In genomic region chr10:96579133-96579532, GRCh38 we compare ENCODE assay signal across 19 cellular contexts. TPM values are rescaled to one million over a fixed set of nuclear protein-coding genes. Genes with fewer than 3 reads are reported as not detected.
DNase-seq lines count a peak whose midpoint lies in the region; ATAC-seq, FAIRE-seq and TF ChIP-seq lines count a peak whose summit lies in the region.
"Had no signal": no experiment of that assay in that cellular context is flagged by ENCODE, and none has a peak within 500 bp of the region (broad histone marks: within the 10 kb centered on the region; RNA-seq: fewer than 3 reads in every experiment).

No MANE protein-coding gene starts in this region.

- H2AFZ ChIP-seq in IMR-90 (replicated peaks; ENCODE audit: low read length, poor library complexity) (no peak overlapping the region), neural progenitor cell (replicated peaks) (no peak overlapping the region)

- peaks cover 1% of the 10 kb centered on the region for H3K9me3 Mint-ChIP-seq in neural progenitor cell
- H3K9me3 Mint-ChIP-seq in CD8-positive, alpha-beta T cell = no peaks in the 10 kb centered on the region
- H3K9me3 Mint-ChIP-seq: CD8-positive, alpha-beta memory T cell had no signal

- no peak overlapping the region for H3K4ac ChIP-seq in IMR-90 (ENCODE audit: low read depth, low read length)

- no CpG with 5 or more reads among the region's 2 CpGs for WGBS in IMR-90 (ENCODE audit: extremely low coverage in 2 of 2, insufficient read length in 1 of 2), 2 experiments

- peaks cover 100% of the 10 kb centered on the region for H3K79me2 ChIP-seq in neural progenitor cell (ENCODE audit: low read depth)

- H3K4me3 Mint-ChIP-seq in neural progenitor cell = no peak overlapping the region
- no peak overlapping the region for H3K4me3 Mint-ChIP-seq in CD8-positive, alpha-beta T cell

- H3K27ac ChIP-seq in IMR-90 (ENCODE audit: insufficient read depth, low read length) = no peak overlapping the region
- peak overlapping the region; percentile 24 for H3K27ac ChIP-seq in duodenal mucosa (ENCODE audit: low read depth, low read length)
- H3K27ac ChIP-seq in neural progenitor cell = peak overlapping the region; percentile 88
- H3K27ac ChIP-seq in CD8-positive, alpha-beta T cell (ENCODE audit: low read depth, low read length) = no peak overlapping the region
- H3K27ac ChIP-seq: BLaER1, KMS-11 had no signal

- no peak overlapping the region for H3K18ac ChIP-seq in IMR-90 (ENCODE audit: low read depth, low read length)

- peak; percentile 23 for FAIRE-seq in A204.1 (lab: Jason Lieb, UNC)
- FAIRE-seq: H1 had no signal

- no peak for TF ChIP-seq RAD21 in IMR-90 (IDR thresholded peaks at IDR 0.05; ENCODE audit: low read length)

- no peak overlapping the region for H2BK20ac ChIP-seq in IMR-90 (ENCODE audit: low read depth, low read length)

- no peak overlapping the region for H2BK15ac ChIP-seq in IMR-90 (ENCODE audit: low read depth, low read length)

- H3K27ac Mint-ChIP-seq in neural progenitor cell = no peak overlapping the region
- no peak overlapping the region for H3K27ac Mint-ChIP-seq in CD8-positive, alpha-beta T cell

- no peak overlapping the region for H3K9ac ChIP-seq in IMR-90 (ENCODE audit: low read depth, low read length)
- H3K9ac ChIP-seq in duodenal mucosa (ENCODE audit: low read depth in 1 of 2, low read length in 2 of 2) = no peak overlapping the region
- peak overlapping the region; percentile 16 for H3K9ac ChIP-seq in neural progenitor cell
- H3K9ac ChIP-seq: BLaER1, KMS-11 had no signal

- no peak for TF ChIP-seq POLR2A in IMR-90 (IDR thresholded peaks at IDR 0.05; ENCODE audit: low read depth, low read length)

- peaks cover 90% of the 10 kb centered on the region for H4K20me1 ChIP-seq in IMR-90 (ENCODE audit: insufficient read depth, low read length)
- H4K20me1 ChIP-seq in neural progenitor cell (ENCODE audit: low read depth) = peaks cover 67% of the 10 kb centered on the region

- peaks cover 9% of the 10 kb centered on the region for H3K9me1 ChIP-seq in IMR-90 (ENCODE audit: insufficient read depth, low read length)

- H3K36me3 Mint-ChIP-seq in neural progenitor cell = peaks cover 21% of the 10 kb centered on the region
- H3K36me3 Mint-ChIP-seq in CD8-positive, alpha-beta T cell = peaks cover 36% of the 10 kb centered on the region

- H3K23ac ChIP-seq in IMR-90 (ENCODE audit: low read depth, low read length) = no peak overlapping the region

- H4K5ac ChIP-seq in IMR-90 (ENCODE audit: low read depth, low read length) = no peak overlapping the region

- H3K27me3 ChIP-seq in IMR-90 (ENCODE audit: control insufficient read depth, insufficient read depth, low read length) = no peaks in the 10 kb centered on the region
- no peaks in the 10 kb centered on the region for H3K27me3 ChIP-seq in duodenal mucosa (ENCODE audit: control insufficient read depth in 1 of 2, insufficient read depth in 2 of 2, low read length in 2 of 2)
- no peaks in the 10 kb centered on the region for H3K27me3 ChIP-seq in neural progenitor cell
- H3K27me3 ChIP-seq in CD8-positive, alpha-beta T cell (ENCODE audit: insufficient read depth, low read length) = no peaks in the 10 kb centered on the region
- H3K27me3 ChIP-seq: BLaER1, Peyer's patch had no signal

- peaks cover 0 to 39% of the 10 kb centered on the region in 2 experiments; a peak in 2 of 4 replicates for H3K79me1 ChIP-seq in IMR-90 (ENCODE audit: low read depth in 1 of 2, low read length in 2 of 2)

- H3K36me3 ChIP-seq in IMR-90 (ENCODE audit: control insufficient read depth, insufficient read depth, low read length) (peaks cover 5% of the 10 kb centered on the region), duodenal mucosa (ENCODE audit: control insufficient read depth in 1 of 2, insufficient read depth in 2 of 2, low read length in 2 of 2) (peaks cover 0 to 17% of the 10 kb centered on the region in 2 donors), neural progenitor cell (peaks cover 8% of the 10 kb centered on the region)
- H3K36me3 ChIP-seq in CD8-positive, alpha-beta T cell (ENCODE audit: insufficient read depth, low read length) = no peaks in the 10 kb centered on the region

- POLR2A ChIA-PET in IMR-90 (lab: Charles Lee; ENCODE audit: unreplicated experiment) = no interaction called here
- POLR2A ChIA-PET in CD8-positive, alpha-beta T cell (lab: Charles Lee) = no interaction called here

- ATAC-seq in IMR-90 (ENCODE audit: low read depth) = no peak
- ATAC-seq in CD8-positive, alpha-beta T cell = no peak
- no peak for ATAC-seq in left lobe of liver

- peaks cover 27% of the 10 kb centered on the region for H3F3A ChIP-seq in neural progenitor cell (ENCODE audit: low read depth)

- peaks cover 23% of the 10 kb centered on the region for H3K4me1 Mint-ChIP-seq in neural progenitor cell
- H3K4me1 Mint-ChIP-seq in CD8-positive, alpha-beta T cell (ENCODE audit: low read depth) = peaks cover 85% of the 10 kb centered on the region

- H3K9me3 ChIP-seq in IMR-90 (ENCODE audit: control insufficient read depth, insufficient read depth, low read length) (no peaks in the 10 kb centered on the region), duodenal mucosa (ENCODE audit: control insufficient read depth in 1 of 2, low read length in 2 of 2) (no peaks in the 10 kb centered on the region), neural progenitor cell (ENCODE audit: low read depth) (no peaks in the 10 kb centered on the region)
- H3K9me3 ChIP-seq in CD8-positive, alpha-beta T cell (ENCODE audit: low read length) = no peaks in the 10 kb centered on the region
- H3K9me3 ChIP-seq: BLaER1, Peyer's patch had no signal

- H4K91ac ChIP-seq in IMR-90 (ENCODE audit: insufficient read depth, low read depth, low read length) = no peak overlapping the region

- peaks cover 5% of the 10 kb centered on the region; the same call in 1 of the 2 replicates for H3K4me1 ChIP-seq in IMR-90 (ENCODE audit: control insufficient read depth, insufficient read depth, low read length)
- peaks cover 58 to 66% of the 10 kb centered on the region in 2 donors for H3K4me1 ChIP-seq in duodenal mucosa (ENCODE audit: control insufficient read depth in 1 of 2, insufficient read depth in 2 of 2, low read length in 2 of 2)
- H3K4me1 ChIP-seq in neural progenitor cell = peaks cover 25% of the 10 kb centered on the region
- peaks cover 62% of the 10 kb centered on the region for H3K4me1 ChIP-seq in CD8-positive, alpha-beta T cell (ENCODE audit: insufficient read depth, low read length)

- intact Hi-C loops in IMR-90 (cut with micrococcal nuclease) = no loop called here
- intact Hi-C loops in CD8-positive, alpha-beta T cell (cut with DNase I, micrococcal nuclease) = no loop called here

- TF ChIP-seq CTCF in IMR-90 (conservative IDR thresholded peaks at IDR 0.05; ENCODE audit: low read depth, low read length) = no peak
- TF ChIP-seq CTCF in neural progenitor cell (IDR thresholded peaks at IDR 0.05) = no peak
- no peak for TF ChIP-seq CTCF in CD8-positive, alpha-beta T cell (IDR thresholded peaks at IDR 0.05)

- no peak overlapping the region for H2BK120ac ChIP-seq in IMR-90 (ENCODE audit: low read depth, low read length)

- H3K4me3 ChIP-seq in IMR-90 (ENCODE audit: insufficient read depth, low read depth, low read length) = no peak overlapping the region
- H3K4me3 ChIP-seq in duodenal mucosa (ENCODE audit: low read depth in 1 of 2, low read length in 2 of 2) = peak overlapping the region; percentile 8 to 26
- H3K4me3 ChIP-seq in neural progenitor cell = no peak overlapping the region
- H3K4me3 ChIP-seq in CD8-positive, alpha-beta T cell (ENCODE audit: low read depth, low read length) = no peak overlapping the region
- H3K4me3 ChIP-seq: BLaER1, Peyer's patch had no signal

- no peak overlapping the region for H2BK5ac ChIP-seq in IMR-90 (ENCODE audit: low read depth, low read length, poor library complexity, severe bottlenecking)

- no peak overlapping the region for H3K56ac ChIP-seq in IMR-90 (ENCODE audit: extremely low read depth, insufficient read depth, low read length)

- in situ Hi-C loops in IMR-90 (cut with MboI; ENCODE audit: low sequenced_read_pairs) = no loop called here

- no peak for DNase-seq in IMR-90
- no peak for DNase-seq in neural progenitor cell (ENCODE audit: low spot score)
- no peak for DNase-seq in CD8-positive, alpha-beta T cell
- no peak for DNase-seq in cortex of kidney (lab: John Stamatoyannopoulos, UW)
- no peak for DNase-seq in left lobe of liver (ENCODE audit: low spot score)
- DNase-seq: CD8-positive, alpha-beta memory T cell; DMS79; NCI-H1436 treated with DMSO at 0.1 percent for 48 hours; NCI-H2029 treated with DMSO at 0.1 percent for 48 hours; NCI-H2171 treated with DMSO at 0.1 percent for 48 hours; NCI-H446 treated with DMSO at 0.1 percent for 48 hours; NCI-H748 treated with DMSO at 0.1 percent for 48 hours; NK-92 treated with Interleukin-12 subunit alpha and Interleukin-12 subunit beta, amount 100 ng/mL, for 24 hours had no signal

- CTCF ChIA-PET in IMR-90 (lab: Yijun Ruan, JAX) = interaction anchor here (0.9 kb wide), 1 partner anchor 1105 kb away, joined by 3 read pairs; no protein-coding TSS in a partner anchor
- CTCF ChIA-PET in CD8-positive, alpha-beta T cell (lab: Charles Lee) = no interaction called here

- H3K4me2 ChIP-seq in IMR-90 (ENCODE audit: low read depth, low read length) (no peak overlapping the region), neural progenitor cell (peak overlapping the region; percentile 67)
- H3K4me2 ChIP-seq: BLaER1, KMS-11 had no signal

- no peak overlapping the region for H4K8ac ChIP-seq in IMR-90 (ENCODE audit: low read depth in 2 of 2, low read length in 2 of 2)

- no peak overlapping the region for H3K14ac ChIP-seq in IMR-90 (replicated peaks; ENCODE audit: low read depth, low read length)

- no peak overlapping the region for H2AK9ac ChIP-seq in IMR-90 (replicated peaks; ENCODE audit: low read depth, low read length, poor library complexity)

- no peaks in the 10 kb centered on the region for H3K27me3 Mint-ChIP-seq in neural progenitor cell (ENCODE audit: insufficient read depth, low read depth)
- H3K27me3 Mint-ChIP-seq in CD8-positive, alpha-beta T cell (ENCODE audit: low read depth) = no peaks in the 10 kb centered on the region
- H3K27me3 Mint-ChIP-seq: CD8-positive, alpha-beta memory T cell had no signal

- no peak overlapping the region for H2AK5ac ChIP-seq in IMR-90 (ENCODE audit: low read depth, low read length)

- BruUV-seq in IMR-90 (replicated peaks; lab: Mats Ljungman, UMichigan) = no TSS peak

- dilution Hi-C loops in IMR-90 (cut with HindIII; ENCODE audit: low sequenced_read_pairs, unreplicated experiment) = no loop called here

TF ChIP-seq in IMR-90, 13 proteins besides CTCF, POLR2A, EP300 and RAD21:
- TF ChIP-seq RCOR1 (IDR thresholded peaks at IDR 0.05; ENCODE audit: insufficient replicate concordance, low read length) (no peak), MAFK (IDR thresholded peaks at IDR 0.05; ENCODE audit: low read depth, low read length) (peak; percentile 43)

RNA-seq across cellular contexts. Expression of gene TM9SF3, which starts 7.7 kb away (rescaled TPM):
- total RNA-seq in IMR-90 (2012; rRNA removed) (61.8 and 190 TPM in 2 replicates), neural progenitor cell (ENCODE audit: low replicate concordance) (73.1 and 122 TPM in 2 replicates), left lobe of liver (69.7 TPM)
- 20.3 and 33.7 TPM in 2 replicates for polyA plus RNA-seq in IMR-90 (2012; rRNA removed)
- polyA plus RNA-seq in IMR-90 (2012; cell fraction: cytosol; rRNA removed) = 8.5 and 11.4 TPM in 2 replicates
- polyA plus RNA-seq in IMR-90 (2012; cell fraction: nucleus; rRNA removed; ENCODE audit: low replicate concordance) = 5.0 and 28.0 TPM in 2 replicates
- total RNA-seq in CD8-positive, alpha-beta T cell = 100 to 1,000 TPM; 105 to 106 TPM

Comparison
In these comparisons a context has a peak if more than half of its experiments do, and no peak if none do; other contexts are left out.
1. H3K27ac ChIP-seq: peak in duodenal mucosa (single experiment) and neural progenitor cell (single experiment); none in IMR-90 (single experiment) and CD8-positive, alpha-beta T cell (single experiment).
2. H3K4me3 ChIP-seq: peak in duodenal mucosa (2 of 2); none in IMR-90 (single experiment), neural progenitor cell (single experiment) and CD8-positive, alpha-beta T cell (single experiment).